8 cellular contexts compared by ENCODE assay signal in the genomic region with DNA sequence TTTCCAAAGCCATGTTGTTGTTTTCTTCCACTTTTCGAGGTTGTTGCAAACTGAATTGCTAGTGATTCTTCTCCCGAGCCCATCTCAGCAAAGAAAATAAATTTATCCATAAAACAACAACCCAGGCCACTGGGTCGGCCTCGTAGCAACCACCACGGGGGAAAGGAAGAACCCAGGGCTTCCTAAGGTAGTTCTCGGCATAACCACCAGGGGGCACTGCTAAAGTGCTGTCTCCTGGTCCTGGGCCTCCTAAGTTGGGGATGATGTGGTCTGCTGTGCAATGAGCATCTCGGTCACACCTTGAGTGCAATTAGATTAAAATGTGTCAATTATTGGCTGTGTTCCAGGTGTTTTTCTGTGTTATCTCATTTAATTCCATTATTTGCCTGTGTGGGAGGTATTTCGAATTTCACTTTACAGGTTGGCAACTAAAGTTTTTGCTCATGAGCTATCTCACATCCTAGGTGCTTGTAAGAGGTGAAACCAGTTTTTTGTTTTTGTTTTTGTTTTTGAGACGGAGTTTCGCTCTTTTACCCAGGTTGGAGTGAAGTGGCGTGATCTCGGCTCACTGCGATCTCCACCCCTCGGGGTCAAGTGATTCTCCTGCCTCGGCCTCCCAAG.
A peak's percentile ranks its signal among the peaks of the same experiment; 100 is the strongest.
DNase-seq lines count a peak whose midpoint lies in the region; ATAC-seq and TF ChIP-seq lines count a peak whose summit lies in the region.

No MANE protein-coding gene starts in this region.

- H3K9me3 ChIP-seq in upper lobe of left lung = no peaks in the 10 kb centered on the region

- peaks cover 12% of the 10 kb centered on the region for H3K9me3 Mint-ChIP-seq in nephron progenitor cell

- H3K4me3 Mint-ChIP-seq in nephron progenitor cell = no peak overlapping the region

- peaks cover 14% of the 10 kb centered on the region for H3K27me3 Mint-ChIP-seq in nephron progenitor cell (ENCODE audit: low read depth, poor library complexity)

- ATAC-seq in GM18517 (IDR thresholded peaks at IDR 0.05; ENCODE audit: unreplicated experiment) = peak; percentile 89
- ATAC-seq in HG02970 (IDR thresholded peaks at IDR 0.05; ENCODE audit: low FRiP score, unreplicated experiment) = peak; percentile 80
- ATAC-seq in upper lobe of left lung (ENCODE audit: low FRiP score in 2 of 2) = peak in 1 of 2 donors; percentile 74

- no peaks in the 10 kb centered on the region for H3K27me3 ChIP-seq in upper lobe of left lung

- TF ChIP-seq POLR2A in upper lobe of left lung (IDR thresholded peaks at IDR 0.05) = no peak

- peaks cover 30% of the 10 kb centered on the region for H3K4me1 Mint-ChIP-seq in nephron progenitor cell

- no peak for DNase-seq in AG09319 (ENCODE audit: extremely low read depth, low read depth)
- DNase-seq in NCI-H524 treated with DMSO at 0.1 percent for 48 hours (lab: John Stamatoyannopoulos, UW) = peak; percentile 23
- peak; percentile 80 for DNase-seq in activated CD8-positive, alpha-beta memory T cell treated with anti-CD3 and anti-CD28 coated beads for 24 hours
- DNase-seq in epithelial cell of proximal tubule (ENCODE audit: low read depth) = no peak
- DNase-seq in nephron progenitor cell = peak; percentile 63
- peak in 1 of 2 donors; percentile 51 for DNase-seq in upper lobe of left lung

- peaks cover 0 to 5% (median 0%) of the 10 kb centered on the region in 4 donors for H3K4me1 ChIP-seq in upper lobe of left lung

- H3K27ac Mint-ChIP-seq in nephron progenitor cell = no peak overlapping the region

- no peaks in the 10 kb centered on the region for H3K36me3 ChIP-seq in upper lobe of left lung

- TF ChIP-seq CTCF in AG09319 (IDR thresholded peaks at IDR 0.05; ENCODE audit: low read depth, low read length) (peak; percentile 82), epithelial cell of proximal tubule (conservative IDR thresholded peaks at IDR 0.05; ENCODE audit: low read depth, low read length) (peak; percentile 92), nephron progenitor cell (IDR thresholded peaks at IDR 0.05) (peak; percentile 76), upper lobe of left lung (IDR thresholded peaks at IDR 0.05) (peak; percentile 45 to 76 (median 60))

- WGBS in upper lobe of left lung, 2 donors = 66 to 67% methylated on average over 15 of the region's 15 CpGs

- no peak for TF ChIP-seq EP300 in upper lobe of left lung (IDR thresholded peaks at IDR 0.05)

- H3K4me3 ChIP-seq in epithelial cell of proximal tubule (ENCODE audit: low read depth, low read length) (no peak overlapping the region), upper lobe of left lung (no peak overlapping the region)

- H3K27ac ChIP-seq in upper lobe of left lung = no peak overlapping the region

- H3K36me3 Mint-ChIP-seq in nephron progenitor cell (ENCODE audit: low read depth) = no peaks in the 10 kb centered on the region

Comparison
In these comparisons a context has a peak if more than half of its experiments do, and no peak if none do; other contexts are left out.
1. DNase-seq: peak in NCI-H524 treated with DMSO at 0.1 percent for 48 hours (single experiment), activated CD8-positive, alpha-beta memory T cell treated with anti-CD3 and anti-CD28 coated beads for 24 hours (single experiment) and nephron progenitor cell (single experiment); none in AG09319 (single experiment) and epithelial cell of proximal tubule (single experiment).
2. Peak in every context shown above with its lines, with median percentiles within 50 percentile points of each other: CTCF ChIP-seq.